ENCODE assay signal across 10 cellular contexts in genomic region chr15:29820802-29821160, GRCh38. TPM values are rescaled to one million over a fixed set of nuclear protein-coding genes. Genes with fewer than 3 reads are reported as not detected.
DNase-seq lines count a peak whose midpoint lies in the region; ATAC-seq, FAIRE-seq and TF ChIP-seq lines count a peak whose summit lies in the region.
"Had no signal": no experiment of that assay in that cellular context is flagged by ENCODE, and none has a peak within 500 bp of the region (broad histone marks: within the 10 kb centered on the region; RNA-seq: fewer than 3 reads in every experiment).

No MANE protein-coding gene starts in this region.

- H3K4me2 ChIP-seq in GM23338 (peak overlapping the region; percentile 77), astrocyte (ENCODE audit: low read length) (peak overlapping the region; percentile 87)

- no peaks in the 10 kb centered on the region for H3K36me3 ChIP-seq in GM23338 (ENCODE audit: insufficient read depth)
- H3K36me3 ChIP-seq in astrocyte (ENCODE audit: insufficient read depth, low read length): no peaks in the 10 kb centered on the region
- H3K36me3 ChIP-seq in iPS-15b (ENCODE audit: control insufficient read depth, insufficient read depth, low read length): no peaks in the 10 kb centered on the region
- H3K36me3 ChIP-seq in sigmoid colon: no peaks in the 10 kb centered on the region

- no peak for DNase-seq in GM23338 (ENCODE audit: low spot score)
- no peak for DNase-seq in astrocyte (ENCODE audit: low read depth)
- no peak for DNase-seq in sigmoid colon
- DNase-seq in activated gamma-delta T cell treated with Interleukin-2 at 50 U/mL for 16 hours: no peak
- DNase-seq in 8988T: no peak
- no peak for DNase-seq in NCI-H1930 (lab: John Stamatoyannopoulos, UW)
- no peak for DNase-seq in globus pallidus (ENCODE audit: low spot score)
- DNase-seq: activated naive CD4-positive, alpha-beta T cell treated with Interleukin-2 at 50 U/mL for 16 hours had no signal

- peaks cover 37% of the 10 kb centered on the region for H3K4me1 Mint-ChIP-seq in GM23338
- peaks cover 30% of the 10 kb centered on the region for H3K4me1 Mint-ChIP-seq in astrocyte (ENCODE audit: low read depth, unreplicated experiment)
- H3K4me1 Mint-ChIP-seq: memory B cell had no signal

- H3K9me3 Mint-ChIP-seq in GM23338: no peaks in the 10 kb centered on the region
- H3K9me3 Mint-ChIP-seq in astrocyte (ENCODE audit: unreplicated experiment): no peaks in the 10 kb centered on the region
- H3K9me3 Mint-ChIP-seq: memory B cell had no signal

- intact Hi-C loops in sigmoid colon (cut with DNase I): loop anchor here (5.0 kb wide), 2 partner anchors 83 to 107 kb away; no protein-coding TSS in a partner anchor

- H3K4me3 ChIP-seq in GM23338: peak overlapping the region; percentile 52
- peak overlapping the region; percentile 79 for H3K4me3 ChIP-seq in astrocyte (ENCODE audit: insufficient read depth, low read depth, low read length)
- peak overlapping the region; percentile 78 for H3K4me3 ChIP-seq in iPS-15b (ENCODE audit: low read depth, low read length)
- H3K4me3 ChIP-seq in sigmoid colon: peak overlapping the region; percentile 75 to 93 (median 82)

- H3K27ac Mint-ChIP-seq in GM23338 (no peak overlapping the region), astrocyte (ENCODE audit: unreplicated experiment) (peak overlapping the region; percentile 89)
- H3K27ac Mint-ChIP-seq: memory B cell had no signal

- no peaks in the 10 kb centered on the region for H3F3A ChIP-seq in GM23338 (replicated peaks; ENCODE audit: low read depth)

- H3K9me2 ChIP-seq in GM23338 (ENCODE audit: insufficient read depth): no peaks in the 10 kb centered on the region

- ATAC-seq in GM23338: no peak

- H3K9me3 ChIP-seq in astrocyte (ENCODE audit: insufficient read depth, low read depth, low read length) (no peaks in the 10 kb centered on the region), iPS-15b (ENCODE audit: control insufficient read depth, insufficient read depth, low read length) (no peaks in the 10 kb centered on the region), sigmoid colon (no peaks in the 10 kb centered on the region)

- 16 to 27% methylated on average over 4 of the region's 4 CpGs for WGBS in sigmoid colon, 2 donors

- H2AFZ ChIP-seq in GM23338 (no peak overlapping the region), astrocyte (ENCODE audit: low read depth, low read length) (no peak overlapping the region)

- peaks cover 9% of the 10 kb centered on the region; the same call in 2 of the 3 replicates for H3K36me3 Mint-ChIP-seq in GM23338 (ENCODE audit: low read depth)
- H3K36me3 Mint-ChIP-seq in astrocyte (ENCODE audit: low read depth, unreplicated experiment): no peaks in the 10 kb centered on the region
- H3K36me3 Mint-ChIP-seq: memory B cell had no signal

- H3K4me1 ChIP-seq in GM23338 (ENCODE audit: insufficient read depth) (peaks cover 25% of the 10 kb centered on the region), astrocyte (ENCODE audit: insufficient read depth, low read length) (peaks cover 16% of the 10 kb centered on the region), iPS-15b (ENCODE audit: control insufficient read depth, insufficient read depth, low read length) (no peaks in the 10 kb centered on the region), sigmoid colon (peaks cover 0 to 34% (median 33%) of the 10 kb centered on the region in 4 donors)

- TF ChIP-seq EP300 in sigmoid colon (IDR thresholded peaks at IDR 0.05): no peak

- H3K9ac ChIP-seq in astrocyte (ENCODE audit: low read length) (peak overlapping the region; percentile 82), iPS-15b (ENCODE audit: low read depth, low read length) (no peak overlapping the region)

- no peak for TF ChIP-seq POLR2A in sigmoid colon (IDR thresholded peaks at IDR 0.05)

- H3K4me3 Mint-ChIP-seq in GM23338: peak overlapping the region; percentile 90
- H3K4me3 Mint-ChIP-seq in astrocyte (ENCODE audit: unreplicated experiment): peak overlapping the region; percentile 91
- H3K4me3 Mint-ChIP-seq: memory B cell had no signal

- no peak for FAIRE-seq in astrocyte (lab: Jason Lieb, UNC)

- H3K27ac ChIP-seq in GM23338 (ENCODE audit: low read depth) (peak overlapping the region; percentile 13), astrocyte (ENCODE audit: low read depth, low read length) (peak overlapping the region; percentile 94), sigmoid colon (peak overlapping the region; percentile 97 to 99 (median 98))

- H3K79me2 ChIP-seq in GM23338 (replicated peaks; ENCODE audit: insufficient read depth): peaks cover 55% of the 10 kb centered on the region
- H3K79me2 ChIP-seq in astrocyte (ENCODE audit: insufficient read depth, low read length): peaks cover 58% of the 10 kb centered on the region

- H4K20me1 ChIP-seq in GM23338 (replicated peaks; ENCODE audit: insufficient read depth) (peaks cover 27% of the 10 kb centered on the region), astrocyte (ENCODE audit: insufficient read depth, low read length) (peaks cover 54% of the 10 kb centered on the region)

- H3K27me3 ChIP-seq in GM23338 (ENCODE audit: insufficient read depth): peaks cover 7% of the 10 kb centered on the region; the same call in 1 of the 2 replicates
- H3K27me3 ChIP-seq in astrocyte (ENCODE audit: insufficient read depth, low read length): no peaks in the 10 kb centered on the region
- H3K27me3 ChIP-seq in iPS-15b (ENCODE audit: control insufficient read depth, insufficient read depth, low read length): peaks cover 7% of the 10 kb centered on the region
- no peaks in the 10 kb centered on the region for H3K27me3 ChIP-seq in sigmoid colon

- H3K27me3 Mint-ChIP-seq in GM23338 (ENCODE audit: insufficient read depth, low read depth, poor library complexity) (peaks cover 5% of the 10 kb centered on the region), astrocyte (ENCODE audit: low read depth, unreplicated experiment) (no peaks in the 10 kb centered on the region)

- no peak for TF ChIP-seq CTCF in GM23338 (conservative IDR thresholded peaks at IDR 0.05; ENCODE audit: low read depth in 2 of 2)
- no peak for TF ChIP-seq CTCF in astrocyte (IDR thresholded peaks at IDR 0.05; ENCODE audit: insufficient read depth, low read depth, low read length)
- TF ChIP-seq CTCF in sigmoid colon (IDR thresholded peaks at IDR 0.05): no peak

TF ChIP-seq in GM23338, 12 proteins besides CTCF, POLR2A, EP300 and RAD21 (continues in another document):
- TF ChIP-seq ZNF331 (CRISPR knock-in tag; IDR thresholded peaks at IDR 0.05; ENCODE audit: low read depth) (no peak), ETS1 (IDR thresholded peaks at IDR 0.05) (no peak), ZNF114 (CRISPR knock-in tag; IDR thresholded peaks at IDR 0.05) (no peak), NANOG (IDR thresholded peaks at IDR 0.05; ENCODE audit: borderline replicate concordance) (no peak)

RNA-seq across cellular contexts. Expression of gene TJP1, which starts 1.5 kb away (rescaled TPM):
- total RNA-seq in GM23338 (2014; rRNA removed; shearing (Covaris generic)): 108 and 116 TPM in 2 replicates
- polyA plus RNA-seq in GM23338 (2016; fragmentation: Nextera tagmentation; extraction: Ambion mirVana): 69.8 and 76.2 TPM in 2 replicates
- total RNA-seq in astrocyte: 118 and 137 TPM in 2 replicates
- 100 to 1,000 TPM in 2 of 4 donors, 10 to 100 TPM in 2; 92.0 to 134 (median 107) TPM for total RNA-seq in sigmoid colon
- polyA plus RNA-seq in sigmoid colon: 10 to 100 TPM; 21.3 to 33.0 (median 28.0) TPM

Comparison
In these comparisons a context has a peak if more than half of its experiments do, and no peak if none do; other contexts are left out.
1. H3K27ac ChIP-seq: peak in every context shown above with its lines; median percentile 98 in sigmoid colon; 94 in astrocyte; 13 in GM23338.